ENCODE assay signal across 8 cellular contexts in the genomic region with DNA sequence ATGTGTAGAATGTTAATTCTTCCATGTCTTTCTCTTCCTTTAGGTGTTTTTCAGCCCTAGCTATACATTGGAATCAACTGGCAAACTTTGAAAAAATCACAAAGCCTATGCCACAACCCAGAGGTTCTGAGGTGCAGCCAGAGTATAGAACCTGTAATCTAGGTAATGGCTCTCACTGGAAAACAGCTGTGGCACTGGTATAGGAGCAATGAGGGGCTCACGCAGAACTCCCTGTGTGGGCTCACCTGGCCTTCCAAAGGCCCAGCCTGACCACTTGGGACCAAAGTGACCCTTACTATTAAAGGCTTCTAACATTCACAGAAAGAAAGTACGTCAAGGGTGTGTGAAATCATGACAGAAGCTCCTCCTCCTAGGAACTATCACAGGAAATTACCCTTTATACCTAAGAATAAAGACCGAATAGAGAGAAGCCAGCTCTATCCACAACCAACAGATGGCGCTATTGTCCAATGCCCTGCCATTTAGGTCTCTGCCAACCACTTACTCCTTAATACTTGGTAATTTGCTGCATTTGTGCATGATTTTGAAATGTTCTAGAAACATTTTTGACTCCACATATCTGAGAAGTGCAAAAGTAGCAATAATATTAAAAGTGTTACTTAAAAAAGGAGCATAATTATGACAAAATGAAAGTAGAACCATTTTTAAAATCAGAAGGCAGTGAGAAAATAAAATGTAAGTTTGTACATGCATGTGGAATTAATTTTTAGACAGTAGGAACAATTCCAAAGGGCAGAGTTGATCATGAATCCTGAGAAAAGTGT.
DNase-seq lines count a peak whose midpoint lies in the region; ATAC-seq and TF ChIP-seq lines count a peak whose summit lies in the region.

No MANE protein-coding gene starts in this region.

- H3K4me3 ChIP-seq in cardiac muscle cell, result no peak overlapping the region
- no peak overlapping the region for H3K4me3 ChIP-seq in foreskin fibroblast (ENCODE audit: low read depth in 1 of 2, low read length in 2 of 2)
- no peak overlapping the region for H3K4me3 ChIP-seq in psoas muscle

- no peak overlapping the region for H3K4me3 Mint-ChIP-seq in activated CD4-positive, alpha-beta memory T cell treated with anti-CD3 and anti-CD28 coated beads, Interleukin-2, amount 10 ng/mL, durations not matched to agents 7 days and 5 days

- H3K27ac ChIP-seq in cardiac muscle cell (no peak overlapping the region), psoas muscle (no peak overlapping the region)

- WGBS in psoas muscle, 3 donors, result 42 to 47% (median 46%) methylated on average over 4 of the region's 4 CpGs

- TF ChIP-seq CTCF in cardiac muscle cell (IDR thresholded peaks at IDR 0.05; ENCODE audit: low read depth, low read length) (peak; percentile 95), foreskin fibroblast (IDR thresholded peaks at IDR 0.05; ENCODE audit: low read depth, low read length) (peak; percentile 95), psoas muscle (IDR thresholded peaks at IDR 0.05) (peak; percentile 74)

- H3K9me3 Mint-ChIP-seq in activated CD4-positive, alpha-beta memory T cell treated with anti-CD3 and anti-CD28 coated beads, Interleukin-2, amount 10 ng/mL, durations not matched to agents 7 days and 5 days, result no peaks in the 10 kb centered on the region

- H3K4me1 Mint-ChIP-seq in activated CD4-positive, alpha-beta memory T cell treated with anti-CD3 and anti-CD28 coated beads, Interleukin-2, amount 10 ng/mL, durations not matched to agents 7 days and 5 days, result no peaks in the 10 kb centered on the region

- H3K27ac Mint-ChIP-seq in activated CD4-positive, alpha-beta memory T cell treated with anti-CD3 and anti-CD28 coated beads, Interleukin-2, amount 10 ng/mL, durations not matched to agents 7 days and 5 days, result no peak overlapping the region

- H3K9me3 ChIP-seq in cardiac muscle cell (ENCODE audit: low read depth) (no peaks in the 10 kb centered on the region), psoas muscle (no peaks in the 10 kb centered on the region)

- ATAC-seq in HG03045 (IDR thresholded peaks at IDR 0.05; ENCODE audit: unreplicated experiment), result peak; percentile 66
- peak in 2 of 4 donors; percentile 60 to 77 for ATAC-seq in psoas muscle
- ATAC-seq in HG02970 (IDR thresholded peaks at IDR 0.05; ENCODE audit: low FRiP score, unreplicated experiment), result no peak

- no peaks in the 10 kb centered on the region for H3K36me3 ChIP-seq in cardiac muscle cell
- H3K36me3 ChIP-seq in psoas muscle (ENCODE audit: insufficient read depth in 1 of 2, low read depth in 1 of 2), result no peaks in the 10 kb centered on the region

- DNase-seq in cardiac muscle cell (ENCODE audit: low read depth in 1 of 2, low spot score in 1 of 2), result peak; percentile 76 to 82
- no peak for DNase-seq in cardiac septum (ENCODE audit: low spot score)
- peak; percentile 29 for DNase-seq in NCI-H446 treated with DMSO at 0.1 percent for 48 hours (lab: John Stamatoyannopoulos, UW)
- DNase-seq in activated CD4-positive, alpha-beta memory T cell treated with anti-CD3 and anti-CD28 coated beads, Interleukin-2, amount 10 ng/mL, durations not matched to agents 7 days and 5 days, result peak; percentile 42
- DNase-seq in foreskin fibroblast, result peak; percentile 55 to 88
- DNase-seq in psoas muscle, result no peak

- CTCF ChIA-PET in activated CD4-positive, alpha-beta memory T cell treated with anti-CD3 and anti-CD28 coated beads, Interleukin-2, amount 10 ng/mL, durations not matched to agents 7 days and 5 days (lab: Charles Lee), result interaction anchor here (0.7 to 2.6 kb wide), 9 partner anchors 9 to 139 kb away, joined by 3 to 11 read pairs (median 3); a partner anchor contains a TSS

- H3K4me1 ChIP-seq in cardiac muscle cell (ENCODE audit: low read depth) (no peaks in the 10 kb centered on the region), psoas muscle (no peaks in the 10 kb centered on the region)

- POLR2A ChIA-PET in activated CD4-positive, alpha-beta memory T cell treated with anti-CD3 and anti-CD28 coated beads, Interleukin-2, amount 10 ng/mL, durations not matched to agents 7 days and 5 days (lab: Charles Lee), result interaction anchor here (1.3 to 1.5 kb wide), 2 partner anchors 21 to 135 kb away, joined by 3 to 4 read pairs; a partner anchor contains a TSS

- peaks cover 12% of the 10 kb centered on the region for H3K27me3 Mint-ChIP-seq in activated CD4-positive, alpha-beta memory T cell treated with anti-CD3 and anti-CD28 coated beads, Interleukin-2, amount 10 ng/mL, durations not matched to agents 7 days and 5 days

- H3K27me3 ChIP-seq in cardiac muscle cell (peaks cover 16% of the 10 kb centered on the region), psoas muscle (ENCODE audit: insufficient read depth in 3 of 3, low read length in 2 of 3) (no peaks in the 10 kb centered on the region)

- no peaks in the 10 kb centered on the region for H3K36me3 Mint-ChIP-seq in activated CD4-positive, alpha-beta memory T cell treated with anti-CD3 and anti-CD28 coated beads, Interleukin-2, amount 10 ng/mL, durations not matched to agents 7 days and 5 days (ENCODE audit: low read depth)

- intact Hi-C loops in cardiac septum (cut with DNase I), result no loop called here
- intact Hi-C loops in psoas muscle (cut with DNase I), result loop anchor here in 1 of 2 donors (5.0 kb wide), 1 partner anchor 92 kb away; a partner anchor contains a TSS

Comparison
In these comparisons a context has a peak if more than half of its experiments do, and no peak if none do; other contexts are left out.
1. DNase-seq: peak in cardiac muscle cell (2 of 2), NCI-H446 treated with DMSO at 0.1 percent for 48 hours (single experiment), activated CD4-positive, alpha-beta memory T cell treated with anti-CD3 and anti-CD28 coated beads, Interleukin-2, amount 10 ng/mL, durations not matched to agents 7 days and 5 days (single experiment) and foreskin fibroblast (2 of 2); none in cardiac septum (single experiment) and psoas muscle (0 of 2).
2. Peak in every context shown above with its lines, with median percentiles within 50 percentile points of each other: CTCF ChIP-seq.